Comparison of ENCODE assay signal across 22 cellular contexts in the genomic region with DNA sequence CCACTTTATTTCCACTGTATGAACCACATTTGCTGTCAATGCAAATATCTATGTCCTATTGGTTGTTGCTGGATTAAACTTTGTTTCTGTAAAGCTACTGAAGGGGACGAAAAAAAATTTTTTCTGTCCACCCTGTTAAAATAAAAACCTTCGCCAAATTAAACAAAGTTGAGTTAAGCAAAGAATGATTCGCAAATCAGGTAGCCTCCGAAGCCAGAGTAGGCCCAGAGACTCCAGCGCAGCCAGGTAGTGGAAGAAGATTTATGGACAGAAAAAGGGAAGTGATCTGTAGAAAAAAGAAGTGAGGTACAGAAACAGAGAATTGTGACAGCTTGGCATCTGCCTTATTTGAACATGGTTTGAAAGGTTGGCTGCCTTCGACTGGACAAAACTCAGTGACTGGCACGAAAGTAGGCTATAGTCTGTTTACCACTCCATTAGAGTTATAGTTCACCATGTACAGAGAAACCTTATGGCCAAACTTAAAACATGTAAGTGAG.
"Had no signal": no experiment of that assay in that cellular context is flagged by ENCODE, and none has a peak within 500 bp of the region (broad histone marks: within the 10 kb centered on the region; RNA-seq: fewer than 3 reads in every experiment).

No MANE protein-coding gene starts in this region.

- H3K36me3 ChIP-seq: brain microvascular endothelial cell, cardiac muscle cell had no signal

- H3K4me2 ChIP-seq: KMS-11, PC-9 had no signal

- DNase-seq: activated CD4-positive, alpha-beta T cell treated with anti-CD3 and anti-CD28 coated beads for 4 hours; activated CD8-positive, alpha-beta memory T cell treated with anti-CD3 and anti-CD28 coated beads, Interleukin-2, amount 50 U/mL, for 4 hours; activated CD8-positive, alpha-beta T cell treated with anti-CD3 and anti-CD28 coated beads for 36 hours; activated gamma-delta T cell treated with Interleukin-2 at 50 U/mL for 16 hours; activated naive CD4-positive, alpha-beta T cell treated with anti-CD3 and anti-CD28 coated beads, Interleukin-2, amount 10 ng/mL, durations not matched to agents 7 days and 5 days; activated naive CD8-positive, alpha-beta T cell treated with anti-CD3 and anti-CD28 coated beads for 36 hours; activated T-cell treated with anti-CD3 and anti-CD28 coated beads, Interleukin-2, amount 50 U/mL, for 72 hours; brain microvascular endothelial cell; NCI-H1105; NCI-H1436; NCI-H187; NCI-H2081; NCI-H510A treated with DMSO at 0.1 percent for 48 hours; NCI-H69; NK-92 treated with Interleukin-12 subunit alpha and Interleukin-12 subunit beta, amount 100 ng/mL, for 24 hours; PC-9; SHP77 treated with DMSO at 0.1 percent for 48 hours; T-helper 1 cell had no signal

- H3K9me3 Mint-ChIP-seq: activated naive CD4-positive, alpha-beta T cell treated with anti-CD3 and anti-CD28 coated beads, Interleukin-2, amount 10 ng/mL, durations not matched to agents 7 days and 5 days; activated naive CD8-positive, alpha-beta T cell treated with anti-CD3 and anti-CD28 coated beads for 36 hours had no signal

- H3K36me3 Mint-ChIP-seq: activated naive CD4-positive, alpha-beta T cell treated with anti-CD3 and anti-CD28 coated beads, Interleukin-2, amount 10 ng/mL, durations not matched to agents 7 days and 5 days; activated naive CD8-positive, alpha-beta T cell treated with anti-CD3 and anti-CD28 coated beads for 36 hours had no signal

- H3K27me3 Mint-ChIP-seq: activated CD8-positive, alpha-beta T cell treated with anti-CD3 and anti-CD28 coated beads for 36 hours; activated naive CD4-positive, alpha-beta T cell treated with anti-CD3 and anti-CD28 coated beads, Interleukin-2, amount 10 ng/mL, durations not matched to agents 7 days and 5 days; activated naive CD8-positive, alpha-beta T cell treated with anti-CD3 and anti-CD28 coated beads for 36 hours had no signal

- H3K4me1 Mint-ChIP-seq: activated naive CD4-positive, alpha-beta T cell treated with anti-CD3 and anti-CD28 coated beads, Interleukin-2, amount 10 ng/mL, durations not matched to agents 7 days and 5 days; activated naive CD8-positive, alpha-beta T cell treated with anti-CD3 and anti-CD28 coated beads for 36 hours had no signal

- H3K27me3 ChIP-seq: brain microvascular endothelial cell, cardiac muscle cell had no signal

- H3K27ac ChIP-seq: brain microvascular endothelial cell, cardiac muscle cell, KMS-11, PC-9 had no signal

- H2AFZ ChIP-seq: PC-9 had no signal

- H3K4me3 Mint-ChIP-seq: activated CD8-positive, alpha-beta T cell treated with anti-CD3 and anti-CD28 coated beads for 36 hours; activated naive CD4-positive, alpha-beta T cell treated with anti-CD3 and anti-CD28 coated beads, Interleukin-2, amount 10 ng/mL, durations not matched to agents 7 days and 5 days; activated naive CD8-positive, alpha-beta T cell treated with anti-CD3 and anti-CD28 coated beads for 36 hours; activated T-cell treated with anti-CD3 and anti-CD28 coated beads, Interleukin-2, amount 50 U/mL, for 72 hours had no signal

- H3K4me3 ChIP-seq: cardiac muscle cell, PC-9 had no signal

- H3K27ac Mint-ChIP-seq: activated CD8-positive, alpha-beta T cell treated with anti-CD3 and anti-CD28 coated beads for 36 hours; activated naive CD4-positive, alpha-beta T cell treated with anti-CD3 and anti-CD28 coated beads, Interleukin-2, amount 10 ng/mL, durations not matched to agents 7 days and 5 days; activated naive CD8-positive, alpha-beta T cell treated with anti-CD3 and anti-CD28 coated beads for 36 hours; activated T-cell treated with anti-CD3 and anti-CD28 coated beads, Interleukin-2, amount 50 U/mL, for 72 hours; activated T-helper 2 cell treated with anti-CD3 and anti-CD28 coated beads, Interferon-gamma antibody, Interleukin-2, Interleukin-4, amounts not matched to agents 10 μg/mL and 5 μg/mL and 100 μg/mL, durations not matched to agents 14 hours and 24 hours and 36 hours had no signal

- ATAC-seq: activated CD4-positive, CD25-positive, alpha-beta regulatory T cell treated with anti-CD3 and anti-CD28 coated beads, Interleukin-2, amount 50 U/mL, for 24 hours; activated CD8-positive, alpha-beta T cell treated with anti-CD3 and anti-CD28 coated beads for 36 hours; activated T-cell treated with anti-CD3 and anti-CD28 coated beads, Interleukin-2, amount 50 U/mL, for 72 hours had no signal
